1 cellular context compared by ENCODE assay signal in genomic region chr14:68949236-68949965, GRCh38.
TF ChIP-seq lines count a peak whose summit lies in the region.

No MANE protein-coding gene starts in this region.

TF ChIP-seq in WTC11, 78 proteins besides CTCF, POLR2A, EP300 and RAD21 (continued from another document):
- TF ChIP-seq FOXP4 (CRISPR knock-in tag; IDR thresholded peaks at IDR 0.05), result no peak
